8 cellular contexts compared by ENCODE assay signal in the genomic region with DNA sequence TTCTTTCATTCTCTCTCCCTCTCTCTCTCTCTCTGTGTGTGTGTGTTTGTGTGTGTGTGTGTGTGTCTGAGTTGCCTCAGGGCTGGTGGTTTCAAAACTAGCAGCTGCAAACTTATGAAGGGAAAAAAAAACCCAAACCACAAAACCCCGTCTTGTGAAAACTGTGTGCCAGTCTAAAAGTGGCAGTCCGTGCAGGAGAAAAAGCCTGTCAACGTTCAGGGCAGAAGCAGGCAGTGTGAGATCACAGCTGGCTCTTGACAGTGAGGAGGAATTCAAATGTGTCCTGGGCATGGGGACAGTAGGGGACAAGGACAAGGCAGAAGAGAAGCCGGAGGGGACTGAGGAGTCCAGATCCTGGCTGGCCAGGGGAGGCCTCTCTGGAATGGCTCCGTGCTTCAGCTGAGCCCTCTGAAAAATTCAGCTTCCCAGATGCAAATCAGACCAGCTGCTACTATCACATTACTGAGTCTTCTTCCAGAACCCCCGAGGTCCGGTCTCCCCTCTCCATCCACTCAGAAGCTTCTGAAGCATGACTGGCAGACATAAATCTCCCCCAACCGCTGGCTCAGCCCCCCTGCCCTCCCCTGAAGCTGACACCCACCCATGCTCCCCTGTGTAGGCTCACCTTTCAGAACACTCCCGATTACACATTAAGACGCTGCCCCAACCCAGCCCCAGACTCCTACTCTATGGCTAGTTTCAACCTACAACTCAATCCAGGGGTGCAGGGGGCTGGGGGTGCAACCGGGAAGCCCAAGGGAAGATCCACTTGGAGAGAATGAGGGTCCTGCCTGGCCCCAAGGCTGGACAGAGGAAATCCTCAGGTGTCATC. TPM values are rescaled to one million over a fixed set of nuclear protein-coding genes. Genes with fewer than 3 reads are reported as not detected.
DNase-seq lines count a peak whose midpoint lies in the region; ATAC-seq and TF ChIP-seq lines count a peak whose summit lies in the region.

No MANE protein-coding gene starts in this region.

- POLR2A ChIA-PET in activated CD4-positive, alpha-beta memory T cell treated with anti-CD3 and anti-CD28 coated beads for 36 hours (lab: Charles Lee) = interaction anchor here (0.6 to 2.8 kb wide), 8 partner anchors 8 to 236 kb away, joined by 3 to 12 read pairs (median 5); a partner anchor contains a TSS

- H3K27me3 Mint-ChIP-seq in activated CD4-positive, alpha-beta memory T cell treated with anti-CD3 and anti-CD28 coated beads for 36 hours = no peaks in the 10 kb centered on the region
- H3K27me3 Mint-ChIP-seq in glutamatergic neuron (ENCODE audit: unreplicated experiment) = peaks cover 6% of the 10 kb centered on the region
- no peaks in the 10 kb centered on the region for H3K27me3 Mint-ChIP-seq in stimulated activated naive CD8-positive, alpha-beta T cell treated with anti-CD3 and anti-CD28 coated beads, Interleukin-15, Interleukin-2, amounts not matched to agents 100 ng/mL and 50 ng/mL, for 24 hours

- no peaks in the 10 kb centered on the region for H3K27me3 ChIP-seq in BLaER1 treated with 17β-estradiol and CSF1 and Interleukin-3, amounts not matched to agents 10 nM and 100 nM

- H3K4me1 ChIP-seq in BLaER1 treated with 17β-estradiol and CSF1 and Interleukin-3, amounts not matched to agents 10 nM and 100 nM = peaks cover 95 to 100% (median 99%) of the 10 kb centered on the region in 10 experiments

- H3K9me3 ChIP-seq in BLaER1 treated with 17β-estradiol and CSF1 and Interleukin-3, amounts not matched to agents 10 nM and 100 nM (replicated peaks in 1 of 11) = no peaks in the 10 kb centered on the region

- peak overlapping the region; percentile 82 for H3K27ac Mint-ChIP-seq in activated CD4-positive, alpha-beta memory T cell treated with anti-CD3 and anti-CD28 coated beads for 36 hours
- H3K27ac Mint-ChIP-seq in glutamatergic neuron (ENCODE audit: unreplicated experiment) = peak overlapping the region; percentile 35
- peak overlapping the region; percentile 87 for H3K27ac Mint-ChIP-seq in stimulated activated naive CD8-positive, alpha-beta T cell treated with anti-CD3 and anti-CD28 coated beads, Interleukin-15, Interleukin-2, amounts not matched to agents 100 ng/mL and 50 ng/mL, for 24 hours

- peaks cover 2% of the 10 kb centered on the region for H3K36me3 Mint-ChIP-seq in activated CD4-positive, alpha-beta memory T cell treated with anti-CD3 and anti-CD28 coated beads for 36 hours
- H3K36me3 Mint-ChIP-seq in glutamatergic neuron (ENCODE audit: unreplicated experiment) = no peaks in the 10 kb centered on the region
- peaks cover 11% of the 10 kb centered on the region for H3K36me3 Mint-ChIP-seq in stimulated activated naive CD8-positive, alpha-beta T cell treated with anti-CD3 and anti-CD28 coated beads, Interleukin-15, Interleukin-2, amounts not matched to agents 100 ng/mL and 50 ng/mL, for 24 hours (ENCODE audit: low read depth)

- TF ChIP-seq CTCF in glutamatergic neuron (IDR thresholded peaks at IDR 0.05; ENCODE audit: partially characterized antibody, unreplicated experiment) = no peak

- H3K4me3 ChIP-seq in BLaER1 treated with 17β-estradiol and CSF1 and Interleukin-3, amounts not matched to agents 10 nM and 100 nM = peak overlapping the region; percentile 33 to 66 (median 49); a peak in 19 of 20 replicates

- H3K9me3 Mint-ChIP-seq in activated CD4-positive, alpha-beta memory T cell treated with anti-CD3 and anti-CD28 coated beads for 36 hours = no peaks in the 10 kb centered on the region
- H3K9me3 Mint-ChIP-seq in glutamatergic neuron (ENCODE audit: unreplicated experiment) = peaks cover 2% of the 10 kb centered on the region
- no peaks in the 10 kb centered on the region for H3K9me3 Mint-ChIP-seq in stimulated activated naive CD8-positive, alpha-beta T cell treated with anti-CD3 and anti-CD28 coated beads, Interleukin-15, Interleukin-2, amounts not matched to agents 100 ng/mL and 50 ng/mL, for 24 hours

- H3K36me3 ChIP-seq in BLaER1 treated with 17β-estradiol and CSF1 and Interleukin-3, amounts not matched to agents 10 nM and 100 nM = peaks cover 26 to 78% (median 65%) of the 10 kb centered on the region in 11 experiments

- intact Hi-C loops in activated CD4-positive, alpha-beta memory T cell treated with anti-CD3 and anti-CD28 coated beads for 36 hours (cut with micrococcal nuclease) = loop anchor here (1.0 kb wide), 1 partner anchor 30 kb away; no protein-coding TSS in a partner anchor

- peak; percentile 65 for DNase-seq in activated CD4-positive, alpha-beta memory T cell treated with anti-CD3 and anti-CD28 coated beads for 36 hours
- DNase-seq in glutamatergic neuron (no peak), NCI-H748 treated with DMSO at 0.1 percent for 48 hours (lab: John Stamatoyannopoulos, UW) (no peak), NCI-H345 (lab: John Stamatoyannopoulos, UW) (no peak)

- CTCF ChIA-PET in activated CD4-positive, alpha-beta memory T cell treated with anti-CD3 and anti-CD28 coated beads for 36 hours (lab: Charles Lee) = interaction anchor here (0.9 to 2.4 kb wide), 3 partner anchors 10 to 32 kb away, joined by 3 to 9 read pairs (median 5); no protein-coding TSS in a partner anchor

- peak overlapping the region; percentile 89 to 100 (median 98) for H3K4me2 ChIP-seq in BLaER1 treated with 17β-estradiol and CSF1 and Interleukin-3, amounts not matched to agents 10 nM and 100 nM

- H3K27ac ChIP-seq in BLaER1 treated with 17β-estradiol and CSF1 and Interleukin-3, amounts not matched to agents 10 nM and 100 nM = peak overlapping the region; percentile 88 to 98 (median 94)

- H3K4me1 Mint-ChIP-seq in activated CD4-positive, alpha-beta memory T cell treated with anti-CD3 and anti-CD28 coated beads for 36 hours (ENCODE audit: low read depth) = peaks cover 98% of the 10 kb centered on the region
- H3K4me1 Mint-ChIP-seq in glutamatergic neuron (ENCODE audit: low read depth, unreplicated experiment) = peaks cover 3% of the 10 kb centered on the region
- peaks cover 99% of the 10 kb centered on the region for H3K4me1 Mint-ChIP-seq in stimulated activated naive CD8-positive, alpha-beta T cell treated with anti-CD3 and anti-CD28 coated beads, Interleukin-15, Interleukin-2, amounts not matched to agents 100 ng/mL and 50 ng/mL, for 24 hours (ENCODE audit: low read depth)

- H4K20me1 ChIP-seq in BLaER1 treated with 17β-estradiol and CSF1 and Interleukin-3, amounts not matched to agents 10 nM and 100 nM = peaks cover 20 to 96% (median 84%) of the 10 kb centered on the region in 11 experiments; a peak in 21 of 22 replicates

- ATAC-seq in GM19455 (IDR thresholded peaks at IDR 0.05; ENCODE audit: unreplicated experiment) = peak; percentile 42
- ATAC-seq in HG03521 (IDR thresholded peaks at IDR 0.05; ENCODE audit: unreplicated experiment) = peak; percentile 36

- H3K4me3 Mint-ChIP-seq in activated CD4-positive, alpha-beta memory T cell treated with anti-CD3 and anti-CD28 coated beads for 36 hours = peak overlapping the region; percentile 59
- no peak overlapping the region for H3K4me3 Mint-ChIP-seq in glutamatergic neuron (ENCODE audit: unreplicated experiment)
- H3K4me3 Mint-ChIP-seq in stimulated activated naive CD8-positive, alpha-beta T cell treated with anti-CD3 and anti-CD28 coated beads, Interleukin-15, Interleukin-2, amounts not matched to agents 100 ng/mL and 50 ng/mL, for 24 hours = peak overlapping the region; percentile 68

- peak overlapping the region; percentile 81 to 92 (median 86) for H3K9ac ChIP-seq in BLaER1 treated with 17β-estradiol and CSF1 and Interleukin-3, amounts not matched to agents 10 nM and 100 nM

RNA-seq across cellular contexts. Expression of a gene that starts 32.0 kb away (rescaled TPM):
- total RNA-seq in activated CD4-positive, alpha-beta memory T cell treated with anti-CD3 and anti-CD28 coated beads for 36 hours = 10 to 100 TPM; 60.3 to 63.7 TPM
- not detected for total RNA-seq in glutamatergic neuron (ENCODE audit: unreplicated experiment)

Comparison
In these comparisons a context has a peak if more than half of its experiments do, and no peak if none do; other contexts are left out.
1. H3K27ac Mint-ChIP-seq: peak in every context shown above with its lines; median percentile 87 in stimulated activated naive CD8-positive, alpha-beta T cell treated with anti-CD3 and anti-CD28 coated beads, Interleukin-15, Interleukin-2, amounts not matched to agents 100 ng/mL and 50 ng/mL, for 24 hours; 82 in activated CD4-positive, alpha-beta memory T cell treated with anti-CD3 and anti-CD28 coated beads for 36 hours; 35 in glutamatergic neuron.
2. RNA of a gene that starts 32.0 kb away (total RNA-seq): 60.3 to 63.7 TPM in activated CD4-positive, alpha-beta memory T cell treated with anti-CD3 and anti-CD28 coated beads for 36 hours; not detected in glutamatergic neuron (single experiment); every median in the first group is over 10 times any median in the second.